Comparison of ENCODE assay signal across 2 cellular contexts in genomic region chr1:18564661-18565060, GRCh38.
A peak's percentile ranks its signal among the peaks of the same experiment; 100 is the strongest.
TF ChIP-seq lines count a peak whose summit lies in the region.

No MANE protein-coding gene starts in this region.

TF ChIP-seq in HEK293, 187 proteins besides CTCF, POLR2A, EP300 and RAD21:
- 0 out of 2 replicates have a peak, but pooled peaks have one; percentile 24 for TF ChIP-seq PRDM10 (tag by site-specific recombination; IDR thresholded peaks at IDR 0.05)
- TF ChIP-seq ZNF513 (tag by site-specific recombination; IDR thresholded peaks at IDR 0.05): no peak

TF ChIP-seq in H1, 55 proteins besides CTCF, POLR2A, EP300 and RAD21:
- no peak for TF ChIP-seq PHF8 (conservative IDR thresholded peaks at IDR 0.05; ENCODE audit: low read depth, low read length)
